In genomic region chr2:152718047-152718908, GRCh38 we compare ENCODE assay signal across 8 cellular contexts. TPM values are rescaled to one million over a fixed set of nuclear protein-coding genes. Genes with fewer than 3 reads are reported as not detected.
DNase-seq lines count a peak whose midpoint lies in the region; ATAC-seq and TF ChIP-seq lines count a peak whose summit lies in the region.

TSS of gene ARL6IP6 (plus strand) at chr2:152718620. CDS start at chr2:152718625, 5 bp downstream.

- peaks cover 54% of the 10 kb centered on the region for H3K36me3 ChIP-seq in KOPT-K1 (ENCODE audit: insufficient read depth, low read length)
- peaks cover 0 to 16% (median 0%) of the 10 kb centered on the region in 3 donors for H3K36me3 ChIP-seq in Peyer's patch
- peaks cover 0 to 4% of the 10 kb centered on the region in 2 donors for H3K36me3 ChIP-seq in esophagus (ENCODE audit: control insufficient read depth in 2 of 2, insufficient read depth in 2 of 2, low read length in 1 of 2)
- peaks cover 9% of the 10 kb centered on the region for H3K36me3 ChIP-seq in muscle layer of colon (ENCODE audit: insufficient read depth, low read length)

- H3K4me1 ChIP-seq in Peyer's patch = peaks cover 0 to 37% (median 4%) of the 10 kb centered on the region in 4 donors
- peaks cover 0 to 2% of the 10 kb centered on the region in 2 donors for H3K4me1 ChIP-seq in esophagus (ENCODE audit: control insufficient read depth in 2 of 2, insufficient read depth in 2 of 2, low read length in 1 of 2)
- H3K4me1 ChIP-seq in muscle layer of colon (ENCODE audit: insufficient read depth, low read length) = peaks cover 36% of the 10 kb centered on the region

- WGBS in esophagus, 2 donors = 0 to 1% methylated on average over 78 to 88 of the region's 88 CpGs

- H3K27me3 ChIP-seq in Peyer's patch = no peaks in the 10 kb centered on the region
- no peaks in the 10 kb centered on the region for H3K27me3 ChIP-seq in esophagus (ENCODE audit: control insufficient read depth in 1 of 2, insufficient read depth in 2 of 2, low read length in 2 of 2)
- H3K27me3 ChIP-seq in muscle layer of colon (ENCODE audit: control insufficient read depth in 1 of 2, insufficient read depth in 2 of 2, low read length in 2 of 2) = no peaks in the 10 kb centered on the region

- TF ChIP-seq POLR2A in Peyer's patch (IDR thresholded peaks at IDR 0.05) = peak; percentile 79 to 86

- H3K9me3 ChIP-seq in KOPT-K1 (ENCODE audit: insufficient read depth, low read length, poor library complexity, severe bottlenecking) (no peaks in the 10 kb centered on the region), Peyer's patch (no peaks in the 10 kb centered on the region), esophagus (ENCODE audit: control insufficient read depth in 2 of 2, insufficient read depth in 1 of 2, low read depth in 1 of 2, low read length in 1 of 2) (no peaks in the 10 kb centered on the region), muscle layer of colon (ENCODE audit: low read length) (no peaks in the 10 kb centered on the region)

- peak; percentile 73 for ATAC-seq in GM21825 (IDR thresholded peaks at IDR 0.05; ENCODE audit: unreplicated experiment)

- peak within 1 kb of the TSS; percentile 71 for H3K9ac ChIP-seq in muscle layer of colon (ENCODE audit: low read length)

- H3K27ac ChIP-seq in KOPT-K1 (ENCODE audit: low read depth, low read length, poor library complexity, severe bottlenecking) = peak within 1 kb of the TSS; percentile 97
- H3K27ac ChIP-seq in Peyer's patch = peak within 1 kb of the TSS; percentile 96 to 99 (median 97)
- H3K27ac ChIP-seq in esophagus (ENCODE audit: low read depth in 2 of 2, low read length in 1 of 2) = peak within 1 kb of the TSS; percentile 99 to 100
- H3K27ac ChIP-seq in muscle layer of colon (ENCODE audit: low read depth, low read length) = peak within 1 kb of the TSS; percentile 97

- H3K4me3 ChIP-seq in Peyer's patch = peak within 1 kb of the TSS; percentile 72 to 92 (median 82)
- peak within 1 kb of the TSS; percentile 88 to 91 for H3K4me3 ChIP-seq in esophagus (ENCODE audit: low read depth in 1 of 2, low read length in 2 of 2)
- H3K4me3 ChIP-seq in muscle layer of colon (ENCODE audit: low read depth in 1 of 2, low read length in 2 of 2) = peak within 1 kb of the TSS; percentile 89 to 98

- peak; percentile 91 for DNase-seq in DMS79 treated with DMSO at 0.1 percent for 48 hours (lab: John Stamatoyannopoulos, UW)
- peak; percentile 90 to 97 (median 97) for DNase-seq in Peyer's patch
- peak; percentile 95 to 96 for DNase-seq in activated T-cell treated with anti-CD3 and anti-CD28 coated beads, Interleukin-2, amount 50 U/mL, for 48 hours
- peak; percentile 87 to 88 for DNase-seq in stimulated activated CD8-positive, alpha-beta memory T cell treated with anti-CD3 and anti-CD28 coated beads, Interleukin-7, amount 100 ng/mL, for 1 hour (ENCODE audit: low read depth in 2 of 2)

- TF ChIP-seq CTCF in Peyer's patch (IDR thresholded peaks at IDR 0.05) = no peak

RNA-seq across cellular contexts. Expression of gene ARL6IP6, which starts in this region (rescaled TPM):
- 10 to 100 TPM in 3 of 4 donors, 1 to 10 TPM in 1; 9.1 to 17.4 (median 15.0) TPM for total RNA-seq in Peyer's patch
- polyA plus RNA-seq in esophagus = 10 to 100 TPM in 1 of 2 donors, 1 to 10 TPM in 1; 6.0 to 10.3 TPM

Comparison
In these comparisons a context has a peak if more than half of its experiments do, and no peak if none do; other contexts are left out.
1. Peak in every context shown above with its lines: DNase-seq, ATAC-seq, H3K4me3 ChIP-seq and H3K27ac ChIP-seq.